ENCODE assay signal across 9 cellular contexts in the genomic region with DNA sequence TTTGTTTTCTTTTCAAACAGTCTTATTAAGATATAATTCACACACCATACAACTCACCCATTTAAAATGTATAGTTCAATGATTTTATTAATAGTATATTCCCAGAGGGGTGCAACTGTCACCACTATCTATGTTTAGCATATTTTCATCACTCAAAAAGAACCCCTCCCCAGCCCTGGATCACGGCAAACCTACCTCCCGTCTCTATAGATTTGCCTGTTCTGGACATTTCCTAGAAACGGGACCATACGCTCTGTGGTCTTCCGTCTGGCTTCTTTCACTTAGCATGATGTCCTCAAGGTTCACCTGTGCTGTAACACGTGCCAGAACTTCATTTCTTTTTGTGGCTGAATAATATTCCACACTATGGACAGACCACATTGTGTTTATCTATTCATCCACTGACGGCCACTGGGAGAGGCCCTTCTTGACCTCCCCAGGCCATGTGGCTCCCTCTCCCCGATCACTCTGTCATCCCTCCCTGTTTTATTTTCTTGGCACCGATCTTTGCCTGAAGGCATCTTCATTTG. TPM values are rescaled to one million over a fixed set of nuclear protein-coding genes. Genes with fewer than 3 reads are reported as not detected.
DNase-seq lines count a peak whose midpoint lies in the region; ATAC-seq and TF ChIP-seq lines count a peak whose summit lies in the region.
"Had no signal": no experiment of that assay in that cellular context is flagged by ENCODE, and none has a peak within 500 bp of the region (broad histone marks: within the 10 kb centered on the region; RNA-seq: fewer than 3 reads in every experiment).

No MANE protein-coding gene starts in this region.

- peak overlapping the region; percentile 75 for H3K4me3 Mint-ChIP-seq in activated T-cell treated with anti-CD3 and anti-CD28 coated beads, Interleukin-2, amount 50 U/mL, for 4 hours
- H3K4me3 Mint-ChIP-seq in activated CD8-positive, alpha-beta T cell treated with anti-CD3 and anti-CD28 coated beads, Interleukin-2, amount 10 ng/mL, durations not matched to agents 7 days and 5 days, result peak overlapping the region; percentile 80

- H3K36me3 Mint-ChIP-seq in activated T-cell treated with anti-CD3 and anti-CD28 coated beads, Interleukin-2, amount 50 U/mL, for 4 hours (ENCODE audit: insufficient read depth), result peaks cover 2% of the 10 kb centered on the region
- H3K36me3 Mint-ChIP-seq in activated CD8-positive, alpha-beta T cell treated with anti-CD3 and anti-CD28 coated beads, Interleukin-2, amount 10 ng/mL, durations not matched to agents 7 days and 5 days (ENCODE audit: low read depth), result peaks cover 7% of the 10 kb centered on the region

- TF ChIP-seq POLR2A in right lobe of liver (IDR thresholded peaks at IDR 0.05) (no peak), thyroid gland (IDR thresholded peaks at IDR 0.05) (no peak)

- no peak overlapping the region for H3K4me3 ChIP-seq in right lobe of liver
- no peak overlapping the region for H3K4me3 ChIP-seq in thyroid gland (replicated peaks in 1 of 3)

- H3K4me1 ChIP-seq in right lobe of liver (no peaks in the 10 kb centered on the region), thyroid gland (peaks cover 49 to 57% of the 10 kb centered on the region in 2 donors)

- no peaks in the 10 kb centered on the region for H3K36me3 ChIP-seq in right lobe of liver
- H3K36me3 ChIP-seq in thyroid gland, result no peaks in the 10 kb centered on the region

- DNase-seq in activated T-cell treated with anti-CD3 and anti-CD28 coated beads, Interleukin-2, amount 50 U/mL, for 4 hours, result no peak
- DNase-seq in activated T-cell treated with anti-CD3 and anti-CD28 coated beads for 4 hours, result no peak
- DNase-seq in activated CD8-positive, alpha-beta T cell treated with anti-CD3 and anti-CD28 coated beads, Interleukin-2, amount 10 ng/mL, durations not matched to agents 7 days and 5 days, result no peak
- DNase-seq in right lobe of liver, result no peak
- DNase-seq in thyroid gland, result no peak
- DNase-seq in stimulated activated CD4-positive, alpha-beta T cell treated with anti-CD3 and anti-CD28 coated beads, Interleukin-1b, Interleukin-23, amount 100 ng/mL, for 48 hours, result no peak
- no peak for DNase-seq in CD1c-positive myeloid dendritic cell (ENCODE audit: extremely low spot score)
- no peak for DNase-seq in foreskin melanocyte
- DNase-seq: IMR-90 had no signal

- peak overlapping the region; percentile 97 for H3K27ac Mint-ChIP-seq in activated CD8-positive, alpha-beta T cell treated with anti-CD3 and anti-CD28 coated beads, Interleukin-2, amount 10 ng/mL, durations not matched to agents 7 days and 5 days

- H3K4me1 Mint-ChIP-seq in activated T-cell treated with anti-CD3 and anti-CD28 coated beads, Interleukin-2, amount 50 U/mL, for 4 hours (ENCODE audit: low read depth), result peaks cover 48% of the 10 kb centered on the region
- H3K4me1 Mint-ChIP-seq in activated CD8-positive, alpha-beta T cell treated with anti-CD3 and anti-CD28 coated beads, Interleukin-2, amount 10 ng/mL, durations not matched to agents 7 days and 5 days (ENCODE audit: low read depth), result peaks cover 63% of the 10 kb centered on the region

- WGBS in right lobe of liver (ENCODE audit: insufficient coverage, low coverage, low lambda C conversion rate, missing lambda C conversion rate), result 57% methylated on average over 8 of the region's 9 CpGs
- 88 to 91% methylated on average over 9 of the region's 9 CpGs for WGBS in thyroid gland, 2 donors

- peak overlapping the region in 2 of 3 donors; percentile 81 to 90 for H3K27ac ChIP-seq in right lobe of liver
- H3K27ac ChIP-seq in thyroid gland, result peak overlapping the region in 2 of 3 donors; percentile 79 to 93

- CTCF ChIA-PET in activated CD8-positive, alpha-beta T cell treated with anti-CD3 and anti-CD28 coated beads, Interleukin-2, amount 10 ng/mL, durations not matched to agents 7 days and 5 days (lab: Charles Lee), result interaction anchor here (2.1 to 6.8 kb wide), 2 partner anchors 22 to 75 kb away, joined by 6 to 41 read pairs; no protein-coding TSS in a partner anchor

- no peaks in the 10 kb centered on the region for H3K27me3 Mint-ChIP-seq in activated T-cell treated with anti-CD3 and anti-CD28 coated beads, Interleukin-2, amount 50 U/mL, for 4 hours (ENCODE audit: low read depth)
- H3K27me3 Mint-ChIP-seq in activated CD8-positive, alpha-beta T cell treated with anti-CD3 and anti-CD28 coated beads, Interleukin-2, amount 10 ng/mL, durations not matched to agents 7 days and 5 days (ENCODE audit: low read depth), result no peaks in the 10 kb centered on the region

- H3K9me3 ChIP-seq in right lobe of liver (no peaks in the 10 kb centered on the region), thyroid gland (no peaks in the 10 kb centered on the region)

- intact Hi-C loops in right lobe of liver (cut with DNase I) (no loop called here), thyroid gland (cut with DNase I) (no loop called here)

- no peaks in the 10 kb centered on the region for H3K9me3 Mint-ChIP-seq in activated T-cell treated with anti-CD3 and anti-CD28 coated beads, Interleukin-2, amount 50 U/mL, for 4 hours
- H3K9me3 Mint-ChIP-seq in activated CD8-positive, alpha-beta T cell treated with anti-CD3 and anti-CD28 coated beads, Interleukin-2, amount 10 ng/mL, durations not matched to agents 7 days and 5 days (ENCODE audit: insufficient read depth), result no peaks in the 10 kb centered on the region

- TF ChIP-seq CTCF in right lobe of liver (IDR thresholded peaks at IDR 0.05) (no peak), thyroid gland (IDR thresholded peaks at IDR 0.05) (no peak)

- no peaks in the 10 kb centered on the region for H3K27me3 ChIP-seq in right lobe of liver
- no peaks in the 10 kb centered on the region for H3K27me3 ChIP-seq in thyroid gland

- POLR2A ChIA-PET in activated CD8-positive, alpha-beta T cell treated with anti-CD3 and anti-CD28 coated beads, Interleukin-2, amount 10 ng/mL, durations not matched to agents 7 days and 5 days (lab: Charles Lee), result no interaction called here

- no peak for ATAC-seq in activated T-cell treated with anti-CD3 and anti-CD28 coated beads, Interleukin-2, amount 50 U/mL, for 4 hours
- ATAC-seq in activated CD8-positive, alpha-beta T cell treated with anti-CD3 and anti-CD28 coated beads, Interleukin-2, amount 10 ng/mL, durations not matched to agents 7 days and 5 days, result no peak
- no peak for ATAC-seq in right lobe of liver

RNA-seq across cellular contexts. Expression of a gene that starts 56.4 kb away (rescaled TPM):
- 10 to 100 TPM; 17.1 to 24.8 (median 19.4) TPM for total RNA-seq in activated T-cell treated with anti-CD3 and anti-CD28 coated beads, Interleukin-2, amount 50 U/mL, for 4 hours
- total RNA-seq in activated CD8-positive, alpha-beta T cell treated with anti-CD3 and anti-CD28 coated beads, Interleukin-2, amount 10 ng/mL, durations not matched to agents 7 days and 5 days, result 10 to 100 TPM; 47.8 to 53.8 TPM
- total RNA-seq in right lobe of liver (10 to 100 TPM; 32.1 to 61.3 (median 48.9) TPM), thyroid gland (10 to 100 TPM; 37.1 to 48.3 (median 38.9) TPM)
